ENCODE assay signal across 1 cellular context in genomic region chr21:33948951-33949444, GRCh38.
TF ChIP-seq lines count a peak whose summit lies in the region.

No MANE protein-coding gene starts in this region.

TF ChIP-seq in SK-N-SH, 30 proteins besides CTCF, POLR2A, EP300 and RAD21 (continued from another document):
- TF ChIP-seq REST (IDR thresholded peaks at IDR 0.05; ENCODE audit: low read depth, low read length) (no peak), MAX (IDR thresholded peaks at IDR 0.05; ENCODE audit: low read depth) (no peak), RCOR1 (IDR thresholded peaks at IDR 0.05; ENCODE audit: low read length) (no peak)
TF ChIP-seq in SK-N-SH: peak in this region for 0.
